Comparison of ENCODE assay signal across 14 cellular contexts in the genomic region with DNA sequence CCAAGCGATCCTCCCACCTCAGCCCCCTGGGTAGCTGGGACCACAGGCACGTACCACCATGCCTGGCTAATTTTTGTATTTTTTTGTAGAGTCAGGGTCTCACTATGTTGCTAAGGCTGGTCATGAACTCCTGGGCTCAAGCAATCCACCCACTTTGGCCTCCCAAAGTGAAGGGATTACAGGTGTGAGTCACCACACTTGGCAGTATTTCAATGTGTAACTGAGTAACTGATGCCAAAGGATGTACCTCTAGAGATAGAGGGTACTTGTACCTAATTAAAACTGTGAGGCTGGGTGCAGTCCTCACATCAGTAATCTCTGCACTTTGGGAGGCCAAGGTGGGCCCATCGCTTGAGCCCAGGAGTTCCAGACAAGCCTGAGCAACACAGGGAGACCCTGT.
"Had no signal": no experiment of that assay in that cellular context is flagged by ENCODE, and none has a peak within 500 bp of the region (broad histone marks: within the 10 kb centered on the region; RNA-seq: fewer than 3 reads in every experiment).

No MANE protein-coding gene starts in this region.

- H3K4me1 Mint-ChIP-seq: activated B cell treated with CpG ODN at 0.5 μM for 24 hours; activated CD4-positive, alpha-beta T cell treated with anti-CD3 and anti-CD28 coated beads, Interleukin-2, amount 10 ng/mL, durations not matched to agents 24 days and 14 days; central memory CD8-positive, alpha-beta T cell; memory B cell; stimulated activated effector memory CD8-positive, alpha-beta T cell treated with anti-CD3 and anti-CD28 coated beads, Interleukin-12 subunit alpha, Interleukin-12 subunit beta, amount 100 ng/mL, for 72 hours had no signal

- H3K36me3 ChIP-seq: adrenal gland, tibial nerve had no signal

- H3K27ac Mint-ChIP-seq: activated B cell treated with CpG ODN at 0.5 μM for 24 hours; activated CD4-positive, alpha-beta T cell treated with anti-CD3 and anti-CD28 coated beads, Interleukin-2, amount 10 ng/mL, durations not matched to agents 24 days and 14 days; memory B cell; natural killer cell treated with Interleukin-12 subunit alpha and Interleukin-12 subunit beta and Interleukin-15 and Interleukin-18, amount 100 ng/mL, for 72 hours; stimulated activated effector memory CD8-positive, alpha-beta T cell treated with anti-CD3 and anti-CD28 coated beads, Interleukin-12 subunit alpha, Interleukin-12 subunit beta, amount 100 ng/mL, for 72 hours had no signal

- H3K4me3 ChIP-seq: adrenal gland, body of pancreas, tibial nerve had no signal

- H3K27ac ChIP-seq: adrenal gland, body of pancreas, tibial nerve had no signal

- H3K4me1 ChIP-seq: adrenal gland, body of pancreas, tibial nerve had no signal

- ATAC-seq: body of pancreas; natural killer cell treated with Interleukin-12 subunit alpha and Interleukin-12 subunit beta and Interleukin-15 and Interleukin-18, amount 100 ng/mL, for 72 hours; right cardiac atrium; stimulated activated effector memory CD8-positive, alpha-beta T cell treated with anti-CD3 and anti-CD28 coated beads, Interleukin-12 subunit alpha, Interleukin-12 subunit beta, amount 100 ng/mL, for 72 hours had no signal

- H3K4me3 Mint-ChIP-seq: activated B cell treated with CpG ODN at 0.5 μM for 24 hours; activated CD4-positive, alpha-beta T cell treated with anti-CD3 and anti-CD28 coated beads, Interleukin-2, amount 10 ng/mL, durations not matched to agents 24 days and 14 days; central memory CD8-positive, alpha-beta T cell; memory B cell; natural killer cell treated with Interleukin-12 subunit alpha and Interleukin-12 subunit beta and Interleukin-15 and Interleukin-18, amount 100 ng/mL, for 72 hours; stimulated activated effector memory CD8-positive, alpha-beta T cell treated with anti-CD3 and anti-CD28 coated beads, Interleukin-12 subunit alpha, Interleukin-12 subunit beta, amount 100 ng/mL, for 72 hours had no signal

- H3K36me3 Mint-ChIP-seq: natural killer cell treated with Interleukin-12 subunit alpha and Interleukin-12 subunit beta and Interleukin-15 and Interleukin-18, amount 100 ng/mL, for 72 hours; stimulated activated effector memory CD8-positive, alpha-beta T cell treated with anti-CD3 and anti-CD28 coated beads, Interleukin-12 subunit alpha, Interleukin-12 subunit beta, amount 100 ng/mL, for 72 hours had no signal

- H3K27me3 Mint-ChIP-seq: activated B cell treated with CpG ODN at 0.5 μM for 24 hours; activated CD4-positive, alpha-beta T cell treated with anti-CD3 and anti-CD28 coated beads, Interleukin-2, amount 10 ng/mL, durations not matched to agents 24 days and 14 days; central memory CD8-positive, alpha-beta T cell; memory B cell; natural killer cell treated with Interleukin-12 subunit alpha and Interleukin-12 subunit beta and Interleukin-15 and Interleukin-18, amount 100 ng/mL, for 72 hours had no signal

- DNase-seq: activated B cell treated with CpG ODN at 0.5 μM for 24 hours; activated CD4-positive, alpha-beta T cell treated with anti-CD3 and anti-CD28 coated beads, Interleukin-2, amount 10 ng/mL, durations not matched to agents 24 days and 14 days; activated naive CD4-positive, alpha-beta T cell treated with anti-CD3 and anti-CD28 coated beads, Interleukin-2, amount 50 U/mL, for 16 hours; activated T-cell treated with anti-CD3 and anti-CD28 coated beads, Interleukin-2, amount 50 U/mL, for 1 hour; adrenal gland; body of pancreas; head of caudate nucleus; nucleus accumbens; right cardiac atrium had no signal

- H3K9me3 ChIP-seq: adrenal gland, body of pancreas, tibial nerve had no signal

- H3K27me3 ChIP-seq: adrenal gland, body of pancreas, tibial nerve had no signal

- H3K9me3 Mint-ChIP-seq: activated B cell treated with CpG ODN at 0.5 μM for 24 hours; activated CD4-positive, alpha-beta T cell treated with anti-CD3 and anti-CD28 coated beads, Interleukin-2, amount 10 ng/mL, durations not matched to agents 24 days and 14 days; central memory CD8-positive, alpha-beta T cell; memory B cell; natural killer cell treated with Interleukin-12 subunit alpha and Interleukin-12 subunit beta and Interleukin-15 and Interleukin-18, amount 100 ng/mL, for 72 hours; stimulated activated effector memory CD8-positive, alpha-beta T cell treated with anti-CD3 and anti-CD28 coated beads, Interleukin-12 subunit alpha, Interleukin-12 subunit beta, amount 100 ng/mL, for 72 hours had no signal
